ENCODE assay signal across 12 cellular contexts in genomic region chr10:93124580-93125318, GRCh38. TPM values are rescaled to one million over a fixed set of nuclear protein-coding genes. Genes with fewer than 3 reads are reported as not detected.
DNase-seq lines count a peak whose midpoint lies in the region; ATAC-seq and TF ChIP-seq lines count a peak whose summit lies in the region.
"Had no signal": no experiment of that assay in that cellular context is flagged by ENCODE, and none has a peak within 500 bp of the region (broad histone marks: within the 10 kb centered on the region; RNA-seq: fewer than 3 reads in every experiment).

No MANE protein-coding gene starts in this region.

- H3K4me2 ChIP-seq in KMS-11 = peak overlapping the region; percentile 46

- DNase-seq in islet precursor cell = peak; percentile 7
- no peak for DNase-seq in activated T-helper 1 cell treated with anti-CD3 and anti-CD28 coated beads, Interleukin-12 subunit alpha, Interleukin-12 subunit beta, Interleukin-2, Interleukin-4 antibody, amounts not matched to agents 30 ng/mL and 10 ng/mL and 1 ng/mL, durations not matched to agents 14 hours and 24 hours and 36 hours (ENCODE audit: low spot score)
- no peak for DNase-seq in COLO829 (ENCODE audit: low spot score)
- no peak for DNase-seq in iPS-NIHi7 (ENCODE audit: extremely low spot score)
- DNase-seq: DMS 273 treated with DMSO at 0.1 percent for 48 hours, NCI-H2029, upper lobe of right lung had no signal

- peak; percentile 76 for ATAC-seq in GM18502 (IDR thresholded peaks at IDR 0.05; ENCODE audit: poor library complexity, unreplicated experiment)
- ATAC-seq in HG02588 (IDR thresholded peaks at IDR 0.05; ENCODE audit: unreplicated experiment) = peak; percentile 73
- no peak for ATAC-seq in HG03097 (IDR thresholded peaks at IDR 0.05; ENCODE audit: low FRiP score, unreplicated experiment)
- ATAC-seq: upper lobe of right lung had no signal

- no peak for TF ChIP-seq CTCF in KMS-11 (conservative IDR thresholded peaks at IDR 0.05; ENCODE audit: low read depth, low read length)

- no peak overlapping the region for H2AFZ ChIP-seq in KMS-11 (ENCODE audit: low read depth)

- no peaks in the 10 kb centered on the region for H3K4me1 Mint-ChIP-seq in activated T-helper 1 cell treated with anti-CD3 and anti-CD28 coated beads, Interleukin-12 subunit alpha, Interleukin-12 subunit beta, Interleukin-2, Interleukin-4 antibody, amounts not matched to agents 30 ng/mL and 10 ng/mL and 1 ng/mL, durations not matched to agents 14 hours and 24 hours and 36 hours (ENCODE audit: low read depth)

- no peaks in the 10 kb centered on the region for H3K36me3 Mint-ChIP-seq in activated T-helper 1 cell treated with anti-CD3 and anti-CD28 coated beads, Interleukin-12 subunit alpha, Interleukin-12 subunit beta, Interleukin-2, Interleukin-4 antibody, amounts not matched to agents 30 ng/mL and 10 ng/mL and 1 ng/mL, durations not matched to agents 14 hours and 24 hours and 36 hours (ENCODE audit: low read depth)

- no peaks in the 10 kb centered on the region for H3K36me3 ChIP-seq in KMS-11 (ENCODE audit: insufficient read depth)
- H3K36me3 ChIP-seq: neutrophil, upper lobe of right lung had no signal

- intact Hi-C loops in activated T-helper 1 cell treated with anti-CD3 and anti-CD28 coated beads, Interleukin-12 subunit alpha, Interleukin-12 subunit beta, Interleukin-2, Interleukin-4 antibody, amounts not matched to agents 30 ng/mL and 10 ng/mL and 1 ng/mL, durations not matched to agents 14 hours and 24 hours and 36 hours (cut with micrococcal nuclease) = no loop called here

- no peak overlapping the region for H3K4me3 ChIP-seq in KMS-11 (IDR thresholded peaks at IDR 0.05; ENCODE audit: insufficient read depth, low read depth, low read length)
- H3K4me3 ChIP-seq: upper lobe of right lung had no signal

- peaks cover 30% of the 10 kb centered on the region for H3K9me3 Mint-ChIP-seq in activated T-helper 1 cell treated with anti-CD3 and anti-CD28 coated beads, Interleukin-12 subunit alpha, Interleukin-12 subunit beta, Interleukin-2, Interleukin-4 antibody, amounts not matched to agents 30 ng/mL and 10 ng/mL and 1 ng/mL, durations not matched to agents 14 hours and 24 hours and 36 hours

- H3K79me2 ChIP-seq in KMS-11 (ENCODE audit: insufficient read depth, low read depth) = no peaks in the 10 kb centered on the region

- no peaks in the 10 kb centered on the region for H3K27me3 ChIP-seq in KMS-11 (ENCODE audit: insufficient read depth, low read depth)
- H3K27me3 ChIP-seq: neutrophil, upper lobe of right lung had no signal

- H3K4me3 Mint-ChIP-seq in activated T-helper 1 cell treated with anti-CD3 and anti-CD28 coated beads, Interleukin-12 subunit alpha, Interleukin-12 subunit beta, Interleukin-2, Interleukin-4 antibody, amounts not matched to agents 30 ng/mL and 10 ng/mL and 1 ng/mL, durations not matched to agents 14 hours and 24 hours and 36 hours = no peak overlapping the region

- H3K27ac ChIP-seq in KMS-11 = peak overlapping the region; percentile 33; the same call in 1 of the 2 replicates
- H3K27ac ChIP-seq: neutrophil, upper lobe of right lung had no signal

- no peak overlapping the region for H3K27ac Mint-ChIP-seq in activated T-helper 1 cell treated with anti-CD3 and anti-CD28 coated beads, Interleukin-12 subunit alpha, Interleukin-12 subunit beta, Interleukin-2, Interleukin-4 antibody, amounts not matched to agents 30 ng/mL and 10 ng/mL and 1 ng/mL, durations not matched to agents 14 hours and 24 hours and 36 hours

- no peak overlapping the region for H3K9ac ChIP-seq in KMS-11

- peaks cover 1% of the 10 kb centered on the region for H3K27me3 Mint-ChIP-seq in activated T-helper 1 cell treated with anti-CD3 and anti-CD28 coated beads, Interleukin-12 subunit alpha, Interleukin-12 subunit beta, Interleukin-2, Interleukin-4 antibody, amounts not matched to agents 30 ng/mL and 10 ng/mL and 1 ng/mL, durations not matched to agents 14 hours and 24 hours and 36 hours (ENCODE audit: insufficient read depth)

- H3K4me1 ChIP-seq in KMS-11 (ENCODE audit: low read depth, poor library complexity, severe bottlenecking) = peaks cover 30% of the 10 kb centered on the region
- H3K4me1 ChIP-seq: upper lobe of right lung had no signal

- no peaks in the 10 kb centered on the region for H4K20me1 ChIP-seq in KMS-11 (ENCODE audit: insufficient read depth)

RNA-seq across cellular contexts. Expression of gene CYP26A1, which starts 51.1 kb away (rescaled TPM):
- total RNA-seq in activated T-helper 1 cell treated with anti-CD3 and anti-CD28 coated beads, Interleukin-12 subunit alpha, Interleukin-12 subunit beta, Interleukin-2, Interleukin-4 antibody, amounts not matched to agents 30 ng/mL and 10 ng/mL and 1 ng/mL, durations not matched to agents 14 hours and 24 hours and 36 hours = not detected in 2 replicates
- total RNA-seq: upper lobe of right lung had no signal
